Comparison of ENCODE assay signal across 12 cellular contexts in the genomic region with DNA sequence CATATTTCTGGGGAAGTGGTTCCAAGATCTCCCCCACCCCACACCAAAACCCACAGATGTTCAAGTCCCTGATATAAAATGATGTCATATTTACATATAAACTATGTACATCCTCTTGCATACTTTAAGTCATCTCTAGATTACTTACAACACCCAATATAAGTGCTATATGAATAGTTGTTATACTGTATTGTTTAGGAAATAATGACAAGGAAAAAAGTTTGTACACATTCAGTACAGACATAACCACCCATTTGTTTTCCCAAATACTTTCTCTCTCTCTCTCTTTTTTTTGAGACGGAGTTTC. TPM values are rescaled to one million over a fixed set of nuclear protein-coding genes. Genes with fewer than 3 reads are reported as not detected.
DNase-seq lines count a peak whose midpoint lies in the region; ATAC-seq, FAIRE-seq and TF ChIP-seq lines count a peak whose summit lies in the region.
"Had no signal": no experiment of that assay in that cellular context is flagged by ENCODE, and none has a peak within 500 bp of the region (broad histone marks: within the 10 kb centered on the region; RNA-seq: fewer than 3 reads in every experiment).

No MANE protein-coding gene starts in this region.

- peaks cover 20% of the 10 kb centered on the region for H3K4me1 Mint-ChIP-seq in activated T-helper 1 cell treated with anti-CD3 and anti-CD28 coated beads, Interleukin-12 subunit alpha, Interleukin-12 subunit beta, Interleukin-2, Interleukin-4 antibody, amounts not matched to agents 30 ng/mL and 10 ng/mL and 1 ng/mL, durations not matched to agents 14 hours and 24 hours and 36 hours (ENCODE audit: low read depth)
- peaks cover 31% of the 10 kb centered on the region for H3K4me1 Mint-ChIP-seq in type B pancreatic cell (ENCODE audit: unreplicated experiment)

- no peaks in the 10 kb centered on the region for H3K27me3 Mint-ChIP-seq in activated T-helper 1 cell treated with anti-CD3 and anti-CD28 coated beads, Interleukin-12 subunit alpha, Interleukin-12 subunit beta, Interleukin-2, Interleukin-4 antibody, amounts not matched to agents 30 ng/mL and 10 ng/mL and 1 ng/mL, durations not matched to agents 14 hours and 24 hours and 36 hours (ENCODE audit: insufficient read depth)
- H3K27me3 Mint-ChIP-seq in type B pancreatic cell: no peaks in the 10 kb centered on the region

- no peak overlapping the region for H3K4me3 ChIP-seq in left ventricle myocardium inferior
- no peak overlapping the region for H3K4me3 ChIP-seq in keratinocyte (ENCODE audit: control insufficient read depth in 2 of 3, extremely low read depth in 1 of 3, insufficient read depth in 2 of 3, low read depth in 1 of 3, low read length in 3 of 3)

- H3K36me3 ChIP-seq in left ventricle myocardium inferior (no peaks in the 10 kb centered on the region), keratinocyte (ENCODE audit: control insufficient read depth in 2 of 2, extremely low read depth in 1 of 2, insufficient read depth in 2 of 2, low read length in 2 of 2) (no peaks in the 10 kb centered on the region)

- peak overlapping the region; percentile 62 for H3K9ac ChIP-seq in keratinocyte (ENCODE audit: control insufficient read depth, extremely low read depth, insufficient read depth, low read length)

- no peaks in the 10 kb centered on the region for H4K20me1 ChIP-seq in keratinocyte (ENCODE audit: control insufficient read depth, extremely low read depth, insufficient read depth, low read length)

- H3K27me3 ChIP-seq in left ventricle myocardium inferior (ENCODE audit: low read depth): no peaks in the 10 kb centered on the region
- H3K27me3 ChIP-seq in keratinocyte (ENCODE audit: control insufficient read depth, extremely low read depth, insufficient read depth, low read length): no peaks in the 10 kb centered on the region

- H3K4me1 ChIP-seq in left ventricle myocardium inferior (peaks cover 38% of the 10 kb centered on the region), keratinocyte (ENCODE audit: control insufficient read depth, extremely low read depth, insufficient read depth, low read length) (peaks cover 9% of the 10 kb centered on the region)

- dilution Hi-C loops in keratinocyte (cut with MboI; ENCODE audit: extremely low pct_ligation_motif_present, low sequenced_read_pairs): no loop called here

- peak overlapping the region; percentile 41 for H2AFZ ChIP-seq in keratinocyte (ENCODE audit: control insufficient read depth, low read length)

- no peak for DNase-seq in left ventricle myocardium inferior
- DNase-seq in Right ventricle myocardium inferior (ENCODE audit: missing footprints): no peak
- DNase-seq in activated T-helper 1 cell treated with anti-CD3 and anti-CD28 coated beads, Interleukin-12 subunit alpha, Interleukin-12 subunit beta, Interleukin-2, Interleukin-4 antibody, amounts not matched to agents 30 ng/mL and 10 ng/mL and 1 ng/mL, durations not matched to agents 14 hours and 24 hours and 36 hours (ENCODE audit: low spot score): no peak
- no peak for DNase-seq in keratinocyte (ENCODE audit: low read depth, low spot score)
- no peak for DNase-seq in type B pancreatic cell (ENCODE audit: extremely low spot score, unreplicated experiment)
- no peak for DNase-seq in AG08395 (ENCODE audit: low spot score)
- no peak for DNase-seq in MV-4-11 (lab: John Stamatoyannopoulos, UW)
- DNase-seq: activated T-cell treated with anti-CD3 and anti-CD28 coated beads, Interleukin-2, amount 50 U/mL, for 48 hours; NCI-H2107; SHP77 had no signal

- H3K36me3 Mint-ChIP-seq in activated T-helper 1 cell treated with anti-CD3 and anti-CD28 coated beads, Interleukin-12 subunit alpha, Interleukin-12 subunit beta, Interleukin-2, Interleukin-4 antibody, amounts not matched to agents 30 ng/mL and 10 ng/mL and 1 ng/mL, durations not matched to agents 14 hours and 24 hours and 36 hours (ENCODE audit: low read depth): no peaks in the 10 kb centered on the region
- H3K36me3 Mint-ChIP-seq in type B pancreatic cell: peaks cover 7% of the 10 kb centered on the region

- H3K9me3 Mint-ChIP-seq in activated T-helper 1 cell treated with anti-CD3 and anti-CD28 coated beads, Interleukin-12 subunit alpha, Interleukin-12 subunit beta, Interleukin-2, Interleukin-4 antibody, amounts not matched to agents 30 ng/mL and 10 ng/mL and 1 ng/mL, durations not matched to agents 14 hours and 24 hours and 36 hours: no peaks in the 10 kb centered on the region
- peaks cover 6% of the 10 kb centered on the region for H3K9me3 Mint-ChIP-seq in type B pancreatic cell

- H3K4me2 ChIP-seq in keratinocyte (ENCODE audit: control insufficient read depth, extremely low read depth, insufficient read depth, low read depth, low read length): no peak overlapping the region

- H3K27ac ChIP-seq in left ventricle myocardium inferior (replicated peaks) (peak overlapping the region; percentile 80), keratinocyte (ENCODE audit: control insufficient read depth, insufficient read depth, low read length) (peak overlapping the region; percentile 47)

- intact Hi-C loops in left ventricle myocardium inferior (cut with micrococcal nuclease) (no loop called here), Right ventricle myocardium inferior (cut with DNase I) (no loop called here)
- intact Hi-C loops in activated T-helper 1 cell treated with anti-CD3 and anti-CD28 coated beads, Interleukin-12 subunit alpha, Interleukin-12 subunit beta, Interleukin-2, Interleukin-4 antibody, amounts not matched to agents 30 ng/mL and 10 ng/mL and 1 ng/mL, durations not matched to agents 14 hours and 24 hours and 36 hours (cut with micrococcal nuclease): no loop called here

- peak overlapping the region; percentile 50 for H3K27ac Mint-ChIP-seq in activated T-helper 1 cell treated with anti-CD3 and anti-CD28 coated beads, Interleukin-12 subunit alpha, Interleukin-12 subunit beta, Interleukin-2, Interleukin-4 antibody, amounts not matched to agents 30 ng/mL and 10 ng/mL and 1 ng/mL, durations not matched to agents 14 hours and 24 hours and 36 hours
- peak overlapping the region; percentile 77 for H3K27ac Mint-ChIP-seq in type B pancreatic cell

- peaks cover 82% of the 10 kb centered on the region for H3K79me2 ChIP-seq in keratinocyte (ENCODE audit: control insufficient read depth, insufficient read depth, low read length)

- no peaks in the 10 kb centered on the region for H3K9me1 ChIP-seq in keratinocyte (ENCODE audit: control insufficient read depth, extremely low read depth, insufficient read depth, low read length)

- ATAC-seq in Right ventricle myocardium inferior (no peak), HG03378 (IDR thresholded peaks at IDR 0.05; ENCODE audit: unreplicated experiment) (no peak)

- no peaks in the 10 kb centered on the region for H3K9me3 ChIP-seq in left ventricle myocardium inferior (replicated peaks)
- no peaks in the 10 kb centered on the region for H3K9me3 ChIP-seq in keratinocyte (ENCODE audit: control insufficient read depth, low read depth, low read length)

- TF ChIP-seq CTCF in left ventricle myocardium inferior (IDR thresholded peaks at IDR 0.05; ENCODE audit: borderline replicate concordance) (no peak), keratinocyte (optimal IDR thresholded peaks at IDR 0.05 in 1 of 3, IDR thresholded peaks at IDR 0.05 in 1 of 3, conservative IDR thresholded peaks at IDR 0.05 in 1 of 3; ENCODE audit: extremely low read depth in 1 of 3, insufficient read depth in 2 of 3, low read length in 3 of 3) (no peak), type B pancreatic cell (conservative IDR thresholded peaks at IDR 0.05) (no peak)

- no peak overlapping the region for H3K4me3 Mint-ChIP-seq in activated T-helper 1 cell treated with anti-CD3 and anti-CD28 coated beads, Interleukin-12 subunit alpha, Interleukin-12 subunit beta, Interleukin-2, Interleukin-4 antibody, amounts not matched to agents 30 ng/mL and 10 ng/mL and 1 ng/mL, durations not matched to agents 14 hours and 24 hours and 36 hours
- peak overlapping the region; percentile 61 for H3K4me3 Mint-ChIP-seq in type B pancreatic cell

- no peak for FAIRE-seq in keratinocyte (lab: Jason Lieb, UNC)
- FAIRE-seq: bronchial epithelial cell had no signal

RNA-seq across cellular contexts. Expression of a gene that starts 11.5 kb away (rescaled TPM):
- total RNA-seq in left ventricle myocardium inferior (24.9 TPM), Right ventricle myocardium inferior (26.6 TPM), type B pancreatic cell (ENCODE audit: low replicate concordance) (62.5 and 84.9 TPM in 2 replicates)
- total RNA-seq in activated T-helper 1 cell treated with anti-CD3 and anti-CD28 coated beads, Interleukin-12 subunit alpha, Interleukin-12 subunit beta, Interleukin-2, Interleukin-4 antibody, amounts not matched to agents 30 ng/mL and 10 ng/mL and 1 ng/mL, durations not matched to agents 14 hours and 24 hours and 36 hours: 35.4 TPM in 2 replicates
- polyA plus RNA-seq in keratinocyte: 22.3 to 42.1 TPM (median 32.8 TPM) in 3 replicates
- polyA plus RNA-seq in keratinocyte (2011; ENCODE audit: low read depth): 131 TPM
- 33.8 and 43.1 TPM in 2 replicates for polyA plus RNA-seq in keratinocyte (2011; cell fraction: cytosol; rRNA removed)
- polyA plus RNA-seq in keratinocyte (2011; cell fraction: nucleus; rRNA removed): 14.3 and 25.7 TPM in 2 replicates
- polyA plus RNA-seq in keratinocyte (2012; ENCODE audit: low replicate concordance): 37.4 and 45.9 TPM in 2 replicates
- polyA minus RNA-seq in keratinocyte: 2.7 to 17.7 TPM (median 6.8 TPM) in 3 replicates
- 18.0 TPM for polyA minus RNA-seq in keratinocyte (2011; cell fraction: cytosol; rRNA and poly(A)+ RNA removed)
- polyA minus RNA-seq in keratinocyte (2011; cell fraction: nucleus; rRNA and poly(A)+ RNA removed): 6.6 and 23.9 TPM in 2 replicates

RNA-seq across cellular contexts. Expression of a gene that starts 42.7 kb away (rescaled TPM):
- total RNA-seq in left ventricle myocardium inferior (10.3 TPM), Right ventricle myocardium inferior (9.6 TPM), type B pancreatic cell (ENCODE audit: low replicate concordance) (37.9 and 46.4 TPM in 2 replicates)
- 42.1 and 42.7 TPM in 2 replicates for total RNA-seq in activated T-helper 1 cell treated with anti-CD3 and anti-CD28 coated beads, Interleukin-12 subunit alpha, Interleukin-12 subunit beta, Interleukin-2, Interleukin-4 antibody, amounts not matched to agents 30 ng/mL and 10 ng/mL and 1 ng/mL, durations not matched to agents 14 hours and 24 hours and 36 hours
- polyA plus RNA-seq in keratinocyte: 13.2 to 22.1 TPM (median 14.5 TPM) in 3 replicates
- polyA plus RNA-seq in keratinocyte (2011; ENCODE audit: low read depth): 6.4 TPM
- polyA plus RNA-seq in keratinocyte (2011; cell fraction: cytosol; rRNA removed): 7.2 and 12.6 TPM in 2 replicates
- 16.4 and 17.4 TPM in 2 replicates for polyA plus RNA-seq in keratinocyte (2011; cell fraction: nucleus; rRNA removed)
- polyA plus RNA-seq in keratinocyte (2012; ENCODE audit: low replicate concordance): 10.1 and 15.8 TPM in 2 replicates
- polyA minus RNA-seq in keratinocyte: 4.1 to 15.9 TPM (median 10.9 TPM) in 3 replicates
- polyA minus RNA-seq in keratinocyte (2011; cell fraction: cytosol; rRNA and poly(A)+ RNA removed): 8.8 TPM
- polyA minus RNA-seq in keratinocyte (2011; cell fraction: nucleus; rRNA and poly(A)+ RNA removed): 12.8 and 23.4 TPM in 2 replicates
